ENCODE assay signal across 7 cellular contexts in genomic region chr12:109986236-109986635, GRCh38. TPM values are rescaled to one million over a fixed set of nuclear protein-coding genes. Genes with fewer than 3 reads are reported as not detected.
DNase-seq lines count a peak whose midpoint lies in the region; ATAC-seq and TF ChIP-seq lines count a peak whose summit lies in the region.
"Not testable (repeated sequence)": the region's sequence is repeated elsewhere in the genome, so short reads cannot be mapped to it uniquely, and the experiment has no call there.

No MANE protein-coding gene starts in this region.

- H3K9me3 ChIP-seq in right atrium auricular region: not testable (repeated sequence)

- not testable (repeated sequence) for H3K27me3 ChIP-seq in right atrium auricular region

- POLR2A ChIA-PET in activated CD4-positive, alpha-beta T cell treated with anti-CD3 and anti-CD28 coated beads for 36 hours (lab: Charles Lee): not testable (repeated sequence)
- POLR2A ChIA-PET in activated CD8-positive, alpha-beta T cell treated with anti-CD3 and anti-CD28 coated beads for 36 hours (lab: Charles Lee): interaction anchor here (1.3 to 2.6 kb wide), 2 partner anchors 9 kb away, joined by 4 to 11 read pairs; no protein-coding TSS in a partner anchor

- not testable (repeated sequence) for H3K4me3 Mint-ChIP-seq in activated CD4-positive, alpha-beta T cell treated with anti-CD3 and anti-CD28 coated beads for 36 hours; activated CD8-positive, alpha-beta T cell treated with anti-CD3 and anti-CD28 coated beads for 36 hours; activated T-helper 1 cell treated with anti-CD3 and anti-CD28 coated beads, Interleukin-12 subunit alpha, Interleukin-12 subunit beta, Interleukin-2, Interleukin-4 antibody, amounts not matched to agents 30 ng/mL and 10 ng/mL and 1 ng/mL, durations not matched to agents 14 hours and 24 hours and 36 hours; activated naive CD4-positive, alpha-beta T cell treated with anti-CD3 and anti-CD28 coated beads, Interleukin-2, amount 50 U/mL, for 24 hours; activated naive CD8-positive, alpha-beta T cell treated with anti-CD3 and anti-CD28 coated beads, Interleukin-2, amount 50 U/mL, for 24 hours; stimulated activated naive CD8-positive, alpha-beta T cell treated with anti-CD3 and anti-CD28 coated beads, Interleukin-15, Interleukin-2, amounts not matched to agents 100 ng/mL and 50 ng/mL, for 24 hours

- not testable (repeated sequence) for H3K27ac ChIP-seq in right atrium auricular region

- not testable (repeated sequence) for DNase-seq in activated CD4-positive, alpha-beta T cell treated with anti-CD3 and anti-CD28 coated beads for 36 hours; activated CD8-positive, alpha-beta T cell treated with anti-CD3 and anti-CD28 coated beads for 36 hours; activated T-helper 1 cell treated with anti-CD3 and anti-CD28 coated beads, Interleukin-12 subunit alpha, Interleukin-12 subunit beta, Interleukin-2, Interleukin-4 antibody, amounts not matched to agents 30 ng/mL and 10 ng/mL and 1 ng/mL, durations not matched to agents 14 hours and 24 hours and 36 hours (ENCODE audit: low spot score); activated naive CD8-positive, alpha-beta T cell treated with anti-CD3 and anti-CD28 coated beads, Interleukin-2, amount 50 U/mL, for 24 hours
- peak; percentile 51 for DNase-seq in right atrium auricular region (ENCODE audit: low spot score)

- not testable (repeated sequence) for H3K4me3 ChIP-seq in right atrium auricular region

- H3K4me1 Mint-ChIP-seq in activated CD4-positive, alpha-beta T cell treated with anti-CD3 and anti-CD28 coated beads for 36 hours: peaks cover 61% of the 10 kb centered on the region
- H3K4me1 Mint-ChIP-seq in activated CD8-positive, alpha-beta T cell treated with anti-CD3 and anti-CD28 coated beads for 36 hours (ENCODE audit: low read depth): peaks cover 49% of the 10 kb centered on the region
- H3K4me1 Mint-ChIP-seq in activated T-helper 1 cell treated with anti-CD3 and anti-CD28 coated beads, Interleukin-12 subunit alpha, Interleukin-12 subunit beta, Interleukin-2, Interleukin-4 antibody, amounts not matched to agents 30 ng/mL and 10 ng/mL and 1 ng/mL, durations not matched to agents 14 hours and 24 hours and 36 hours (ENCODE audit: low read depth): peaks cover 61% of the 10 kb centered on the region
- peaks cover 54% of the 10 kb centered on the region for H3K4me1 Mint-ChIP-seq in activated naive CD4-positive, alpha-beta T cell treated with anti-CD3 and anti-CD28 coated beads, Interleukin-2, amount 50 U/mL, for 24 hours
- H3K4me1 Mint-ChIP-seq in activated naive CD8-positive, alpha-beta T cell treated with anti-CD3 and anti-CD28 coated beads, Interleukin-2, amount 50 U/mL, for 24 hours: peaks cover 56% of the 10 kb centered on the region
- H3K4me1 Mint-ChIP-seq in stimulated activated naive CD8-positive, alpha-beta T cell treated with anti-CD3 and anti-CD28 coated beads, Interleukin-15, Interleukin-2, amounts not matched to agents 100 ng/mL and 50 ng/mL, for 24 hours (ENCODE audit: low read depth): peaks cover 57% of the 10 kb centered on the region

- intact Hi-C loops in activated CD4-positive, alpha-beta T cell treated with anti-CD3 and anti-CD28 coated beads for 36 hours (cut with DNase I, micrococcal nuclease); activated CD8-positive, alpha-beta T cell treated with anti-CD3 and anti-CD28 coated beads for 36 hours (cut with micrococcal nuclease): not testable (repeated sequence)
- intact Hi-C loops in activated T-helper 1 cell treated with anti-CD3 and anti-CD28 coated beads, Interleukin-12 subunit alpha, Interleukin-12 subunit beta, Interleukin-2, Interleukin-4 antibody, amounts not matched to agents 30 ng/mL and 10 ng/mL and 1 ng/mL, durations not matched to agents 14 hours and 24 hours and 36 hours (cut with micrococcal nuclease): loop anchor here (5.0 kb wide), 1 partner anchor 591 kb away; no protein-coding TSS in a partner anchor

- CTCF ChIA-PET in activated CD4-positive, alpha-beta T cell treated with anti-CD3 and anti-CD28 coated beads for 36 hours (lab: Charles Lee); activated CD8-positive, alpha-beta T cell treated with anti-CD3 and anti-CD28 coated beads for 36 hours (lab: Charles Lee): not testable (repeated sequence)

- peaks cover 81% of the 10 kb centered on the region for H3K36me3 ChIP-seq in right atrium auricular region

- H3K9me3 Mint-ChIP-seq in activated CD4-positive, alpha-beta T cell treated with anti-CD3 and anti-CD28 coated beads for 36 hours (ENCODE audit: low read depth); activated CD8-positive, alpha-beta T cell treated with anti-CD3 and anti-CD28 coated beads for 36 hours; activated T-helper 1 cell treated with anti-CD3 and anti-CD28 coated beads, Interleukin-12 subunit alpha, Interleukin-12 subunit beta, Interleukin-2, Interleukin-4 antibody, amounts not matched to agents 30 ng/mL and 10 ng/mL and 1 ng/mL, durations not matched to agents 14 hours and 24 hours and 36 hours; activated naive CD4-positive, alpha-beta T cell treated with anti-CD3 and anti-CD28 coated beads, Interleukin-2, amount 50 U/mL, for 24 hours; activated naive CD8-positive, alpha-beta T cell treated with anti-CD3 and anti-CD28 coated beads, Interleukin-2, amount 50 U/mL, for 24 hours; stimulated activated naive CD8-positive, alpha-beta T cell treated with anti-CD3 and anti-CD28 coated beads, Interleukin-15, Interleukin-2, amounts not matched to agents 100 ng/mL and 50 ng/mL, for 24 hours: not testable (repeated sequence)

- H3K27me3 Mint-ChIP-seq in activated CD4-positive, alpha-beta T cell treated with anti-CD3 and anti-CD28 coated beads for 36 hours; activated CD8-positive, alpha-beta T cell treated with anti-CD3 and anti-CD28 coated beads for 36 hours; activated T-helper 1 cell treated with anti-CD3 and anti-CD28 coated beads, Interleukin-12 subunit alpha, Interleukin-12 subunit beta, Interleukin-2, Interleukin-4 antibody, amounts not matched to agents 30 ng/mL and 10 ng/mL and 1 ng/mL, durations not matched to agents 14 hours and 24 hours and 36 hours (ENCODE audit: insufficient read depth); activated naive CD4-positive, alpha-beta T cell treated with anti-CD3 and anti-CD28 coated beads, Interleukin-2, amount 50 U/mL, for 24 hours; activated naive CD8-positive, alpha-beta T cell treated with anti-CD3 and anti-CD28 coated beads, Interleukin-2, amount 50 U/mL, for 24 hours; stimulated activated naive CD8-positive, alpha-beta T cell treated with anti-CD3 and anti-CD28 coated beads, Interleukin-15, Interleukin-2, amounts not matched to agents 100 ng/mL and 50 ng/mL, for 24 hours: not testable (repeated sequence)

- peak overlapping the region; percentile 68 for H3K27ac Mint-ChIP-seq in activated CD4-positive, alpha-beta T cell treated with anti-CD3 and anti-CD28 coated beads for 36 hours
- H3K27ac Mint-ChIP-seq in activated CD8-positive, alpha-beta T cell treated with anti-CD3 and anti-CD28 coated beads for 36 hours: peak overlapping the region; percentile 74
- H3K27ac Mint-ChIP-seq in activated T-helper 1 cell treated with anti-CD3 and anti-CD28 coated beads, Interleukin-12 subunit alpha, Interleukin-12 subunit beta, Interleukin-2, Interleukin-4 antibody, amounts not matched to agents 30 ng/mL and 10 ng/mL and 1 ng/mL, durations not matched to agents 14 hours and 24 hours and 36 hours: peak overlapping the region; percentile 70
- H3K27ac Mint-ChIP-seq in activated naive CD4-positive, alpha-beta T cell treated with anti-CD3 and anti-CD28 coated beads, Interleukin-2, amount 50 U/mL, for 24 hours: peak overlapping the region; percentile 89
- peak overlapping the region; percentile 51 for H3K27ac Mint-ChIP-seq in activated naive CD8-positive, alpha-beta T cell treated with anti-CD3 and anti-CD28 coated beads, Interleukin-2, amount 50 U/mL, for 24 hours
- H3K27ac Mint-ChIP-seq in stimulated activated naive CD8-positive, alpha-beta T cell treated with anti-CD3 and anti-CD28 coated beads, Interleukin-15, Interleukin-2, amounts not matched to agents 100 ng/mL and 50 ng/mL, for 24 hours: peak overlapping the region; percentile 53

- not testable (repeated sequence) for ATAC-seq in activated CD4-positive, alpha-beta T cell treated with anti-CD3 and anti-CD28 coated beads for 36 hours; activated CD8-positive, alpha-beta T cell treated with anti-CD3 and anti-CD28 coated beads for 36 hours; activated naive CD8-positive, alpha-beta T cell treated with anti-CD3 and anti-CD28 coated beads, Interleukin-2, amount 50 U/mL, for 24 hours

- H3K36me3 Mint-ChIP-seq in activated CD4-positive, alpha-beta T cell treated with anti-CD3 and anti-CD28 coated beads for 36 hours (ENCODE audit: low read depth): peaks cover 65% of the 10 kb centered on the region
- H3K36me3 Mint-ChIP-seq in activated CD8-positive, alpha-beta T cell treated with anti-CD3 and anti-CD28 coated beads for 36 hours (ENCODE audit: low read depth): peaks cover 66% of the 10 kb centered on the region
- H3K36me3 Mint-ChIP-seq in activated T-helper 1 cell treated with anti-CD3 and anti-CD28 coated beads, Interleukin-12 subunit alpha, Interleukin-12 subunit beta, Interleukin-2, Interleukin-4 antibody, amounts not matched to agents 30 ng/mL and 10 ng/mL and 1 ng/mL, durations not matched to agents 14 hours and 24 hours and 36 hours (ENCODE audit: low read depth): peaks cover 54% of the 10 kb centered on the region
- H3K36me3 Mint-ChIP-seq in activated naive CD4-positive, alpha-beta T cell treated with anti-CD3 and anti-CD28 coated beads, Interleukin-2, amount 50 U/mL, for 24 hours: peaks cover 28% of the 10 kb centered on the region
- H3K36me3 Mint-ChIP-seq in activated naive CD8-positive, alpha-beta T cell treated with anti-CD3 and anti-CD28 coated beads, Interleukin-2, amount 50 U/mL, for 24 hours (ENCODE audit: low read depth): peaks cover 57% of the 10 kb centered on the region
- H3K36me3 Mint-ChIP-seq in stimulated activated naive CD8-positive, alpha-beta T cell treated with anti-CD3 and anti-CD28 coated beads, Interleukin-15, Interleukin-2, amounts not matched to agents 100 ng/mL and 50 ng/mL, for 24 hours (ENCODE audit: low read depth): peaks cover 69% of the 10 kb centered on the region

- TF ChIP-seq CTCF in activated CD8-positive, alpha-beta T cell treated with anti-CD3 and anti-CD28 coated beads for 36 hours (IDR thresholded peaks at IDR 0.05); right atrium auricular region (IDR thresholded peaks at IDR 0.05): not testable (repeated sequence)

- not testable (repeated sequence) for H3K4me1 ChIP-seq in right atrium auricular region

RNA-seq across cellular contexts. Expression of gene GIT2, which starts 9.9 kb away (rescaled TPM):
- total RNA-seq in activated CD4-positive, alpha-beta T cell treated with anti-CD3 and anti-CD28 coated beads for 36 hours: 10 to 100 TPM; 50.2 to 58.2 TPM
- total RNA-seq in activated CD8-positive, alpha-beta T cell treated with anti-CD3 and anti-CD28 coated beads for 36 hours: 10 to 100 TPM; 49.2 to 49.6 TPM
- 86.2 and 87.5 TPM in 2 replicates for total RNA-seq in activated T-helper 1 cell treated with anti-CD3 and anti-CD28 coated beads, Interleukin-12 subunit alpha, Interleukin-12 subunit beta, Interleukin-2, Interleukin-4 antibody, amounts not matched to agents 30 ng/mL and 10 ng/mL and 1 ng/mL, durations not matched to agents 14 hours and 24 hours and 36 hours
- 10 to 100 TPM; 24.8 to 26.8 TPM for total RNA-seq in right atrium auricular region

RNA-seq across cellular contexts. Expression of gene ANKRD13A, which starts 13.0 kb away (rescaled TPM):
- 10 to 100 TPM; 38.2 to 39.8 TPM for total RNA-seq in activated CD4-positive, alpha-beta T cell treated with anti-CD3 and anti-CD28 coated beads for 36 hours
- 10 to 100 TPM; 33.4 to 37.5 TPM for total RNA-seq in activated CD8-positive, alpha-beta T cell treated with anti-CD3 and anti-CD28 coated beads for 36 hours
- 60.4 and 62.4 TPM in 2 replicates for total RNA-seq in activated T-helper 1 cell treated with anti-CD3 and anti-CD28 coated beads, Interleukin-12 subunit alpha, Interleukin-12 subunit beta, Interleukin-2, Interleukin-4 antibody, amounts not matched to agents 30 ng/mL and 10 ng/mL and 1 ng/mL, durations not matched to agents 14 hours and 24 hours and 36 hours
- 10 to 100 TPM; 26.0 to 31.8 TPM for total RNA-seq in right atrium auricular region
